ENCODE assay signal across 12 cellular contexts in genomic region chr7:116501425-116502167, GRCh38. TPM values are rescaled to one million over a fixed set of nuclear protein-coding genes. Genes with fewer than 3 reads are reported as not detected.
DNase-seq lines count a peak whose midpoint lies in the region; ATAC-seq and TF ChIP-seq lines count a peak whose summit lies in the region.
"Had no signal": no experiment of that assay in that cellular context is flagged by ENCODE, and none has a peak within 500 bp of the region (broad histone marks: within the 10 kb centered on the region; RNA-seq: fewer than 3 reads in every experiment).

No MANE protein-coding gene starts in this region.

- H3K9ac ChIP-seq in muscle layer of colon (ENCODE audit: low read length) = peak overlapping the region; percentile 97

- H3K36me3 Mint-ChIP-seq in endothelial cell (ENCODE audit: low read depth, unreplicated experiment) = peaks cover 13% of the 10 kb centered on the region
- peaks cover 2% of the 10 kb centered on the region for H3K36me3 Mint-ChIP-seq in activated CD8-positive, alpha-beta memory T cell treated with anti-CD3 and anti-CD28 coated beads, Interleukin-2, amount 10 ng/mL, durations not matched to agents 7 days and 5 days

- TF ChIP-seq CTCF in endothelial cell (IDR thresholded peaks at IDR 0.05; ENCODE audit: unreplicated experiment) = no peak

- H3K9me3 Mint-ChIP-seq in endothelial cell (ENCODE audit: unreplicated experiment) = no peaks in the 10 kb centered on the region
- H3K9me3 Mint-ChIP-seq in activated CD8-positive, alpha-beta memory T cell treated with anti-CD3 and anti-CD28 coated beads, Interleukin-2, amount 10 ng/mL, durations not matched to agents 7 days and 5 days (ENCODE audit: low read depth) = no peaks in the 10 kb centered on the region

- peaks cover 2% of the 10 kb centered on the region for H3K27me3 Mint-ChIP-seq in endothelial cell (ENCODE audit: unreplicated experiment)
- H3K27me3 Mint-ChIP-seq in activated CD8-positive, alpha-beta memory T cell treated with anti-CD3 and anti-CD28 coated beads, Interleukin-2, amount 10 ng/mL, durations not matched to agents 7 days and 5 days = peaks cover 65% of the 10 kb centered on the region

- peak; percentile 46 for ATAC-seq in Right ventricle myocardium superior (ENCODE audit: poor library complexity)
- no peak for ATAC-seq in activated CD8-positive, alpha-beta memory T cell treated with anti-CD3 and anti-CD28 coated beads, Interleukin-2, amount 10 ng/mL, durations not matched to agents 7 days and 5 days
- no peak for ATAC-seq in GM19328 (IDR thresholded peaks at IDR 0.05; ENCODE audit: unreplicated experiment)

- peaks cover 21% of the 10 kb centered on the region for H3K4me1 ChIP-seq in muscle layer of colon (ENCODE audit: insufficient read depth, low read length)

- CTCF ChIA-PET in activated CD8-positive, alpha-beta memory T cell treated with anti-CD3 and anti-CD28 coated beads, Interleukin-2, amount 10 ng/mL, durations not matched to agents 7 days and 5 days (lab: Charles Lee) = interaction anchor here (1.0 to 1.5 kb wide), 3 partner anchors 24 to 160 kb away, joined by 3 to 7 read pairs (median 3); no protein-coding TSS in a partner anchor

- intact Hi-C loops in Right ventricle myocardium superior (cut with DNase I) (loop anchor here (2.0 kb wide), 1 partner anchor 147 kb away; no protein-coding TSS in a partner anchor), cardiac septum (cut with DNase I) (loop anchor here (2.0 to 5.0 kb wide), 3 partner anchors 23 to 229 kb away; partner anchors contain the start of gene CAV1)

- no peaks in the 10 kb centered on the region for H3K27me3 ChIP-seq in muscle layer of colon (ENCODE audit: control insufficient read depth in 1 of 2, insufficient read depth in 2 of 2, low read length in 2 of 2)

- H3K4me3 Mint-ChIP-seq in endothelial cell (ENCODE audit: unreplicated experiment) = peak overlapping the region; percentile 3
- no peak overlapping the region for H3K4me3 Mint-ChIP-seq in activated CD8-positive, alpha-beta memory T cell treated with anti-CD3 and anti-CD28 coated beads, Interleukin-2, amount 10 ng/mL, durations not matched to agents 7 days and 5 days

- no peaks in the 10 kb centered on the region for H3K9me3 ChIP-seq in muscle layer of colon (ENCODE audit: low read length)

- H3K36me3 ChIP-seq in muscle layer of colon (ENCODE audit: insufficient read depth, low read length) = peaks cover 13% of the 10 kb centered on the region

- H3K27ac Mint-ChIP-seq in endothelial cell (ENCODE audit: unreplicated experiment) = no peak overlapping the region
- no peak overlapping the region for H3K27ac Mint-ChIP-seq in activated CD8-positive, alpha-beta memory T cell treated with anti-CD3 and anti-CD28 coated beads, Interleukin-2, amount 10 ng/mL, durations not matched to agents 7 days and 5 days

- H3K27ac ChIP-seq in muscle layer of colon (ENCODE audit: low read depth, low read length) = peak overlapping the region; percentile 95
- H3K27ac ChIP-seq: 22Rv1 had no signal

- H3K4me3 ChIP-seq in muscle layer of colon (ENCODE audit: low read depth in 1 of 2, low read length in 2 of 2) = peak overlapping the region; percentile 46 to 92

- DNase-seq in Right ventricle myocardium superior (no peak), cardiac septum (ENCODE audit: low spot score) (no peak), endothelial cell (ENCODE audit: low spot score) (no peak), NCI-H2029 treated with DMSO at 0.1 percent for 48 hours (lab: John Stamatoyannopoulos, UW) (no peak), NCI-H2171 treated with DMSO at 0.1 percent for 48 hours (lab: John Stamatoyannopoulos, UW) (no peak)
- no peak for DNase-seq in activated CD8-positive, alpha-beta memory T cell treated with anti-CD3 and anti-CD28 coated beads, Interleukin-2, amount 10 ng/mL, durations not matched to agents 7 days and 5 days
- DNase-seq: NCI-H1105; stimulated activated naive CD8-positive, alpha-beta T cell treated with anti-CD3 and anti-CD28 coated beads, Interleukin-15, amount 100 ng/mL, for 72 hours had no signal

- peaks cover 35% of the 10 kb centered on the region for H3K4me1 Mint-ChIP-seq in endothelial cell (ENCODE audit: unreplicated experiment)
- H3K4me1 Mint-ChIP-seq in activated CD8-positive, alpha-beta memory T cell treated with anti-CD3 and anti-CD28 coated beads, Interleukin-2, amount 10 ng/mL, durations not matched to agents 7 days and 5 days = peaks cover 10% of the 10 kb centered on the region

RNA-seq across cellular contexts. Expression of gene CAV2, which starts 2.1 kb away (rescaled TPM):
- total RNA-seq in Right ventricle myocardium superior (183 TPM), cardiac septum (311 TPM), endothelial cell (ENCODE audit: unreplicated experiment) (35.5 TPM)
- total RNA-seq in activated CD8-positive, alpha-beta memory T cell treated with anti-CD3 and anti-CD28 coated beads, Interleukin-2, amount 10 ng/mL, durations not matched to agents 7 days and 5 days = under 1 TPM in 1 of 2 experiments, not detected in 1; 0.26 TPM
- total RNA-seq: T-helper 1 cell treated with Interleukin-12 subunit alpha and Interleukin-12 subunit beta and Interleukin-4 antibody, amounts not matched to agents 30 ng/mL and 1 ng/mL, for 36 hours had no signal

RNA-seq across cellular contexts. Expression of gene CAV1, which starts 23.2 kb away (rescaled TPM):
- total RNA-seq in Right ventricle myocardium superior (300 TPM), cardiac septum (311 TPM), endothelial cell (ENCODE audit: unreplicated experiment) (48.2 TPM)
- under 1 TPM in 1 of 2 experiments, not detected in 1; 0.87 TPM for total RNA-seq in activated CD8-positive, alpha-beta memory T cell treated with anti-CD3 and anti-CD28 coated beads, Interleukin-2, amount 10 ng/mL, durations not matched to agents 7 days and 5 days

Comparison
In these comparisons a context has a peak if more than half of its experiments do, and no peak if none do; other contexts are left out.
1. RNA of gene CAV2, which starts 2.1 kb away (total RNA-seq): 311 TPM in cardiac septum (single experiment), 183 TPM in Right ventricle myocardium superior (single experiment) and 35.5 TPM in endothelial cell (single experiment); 0.26 TPM in activated CD8-positive, alpha-beta memory T cell treated with anti-CD3 and anti-CD28 coated beads, Interleukin-2, amount 10 ng/mL, durations not matched to agents 7 days and 5 days; every median in the first group is over 10 times any median in the second.
2. RNA of gene CAV1, which starts 23.2 kb away (total RNA-seq): 311 TPM in cardiac septum (single experiment), 300 TPM in Right ventricle myocardium superior (single experiment) and 48.2 TPM in endothelial cell (single experiment); 0.87 TPM in activated CD8-positive, alpha-beta memory T cell treated with anti-CD3 and anti-CD28 coated beads, Interleukin-2, amount 10 ng/mL, durations not matched to agents 7 days and 5 days; every median in the first group is over 10 times any median in the second.